ENCODE assay signal across 21 cellular contexts in the genomic region with DNA sequence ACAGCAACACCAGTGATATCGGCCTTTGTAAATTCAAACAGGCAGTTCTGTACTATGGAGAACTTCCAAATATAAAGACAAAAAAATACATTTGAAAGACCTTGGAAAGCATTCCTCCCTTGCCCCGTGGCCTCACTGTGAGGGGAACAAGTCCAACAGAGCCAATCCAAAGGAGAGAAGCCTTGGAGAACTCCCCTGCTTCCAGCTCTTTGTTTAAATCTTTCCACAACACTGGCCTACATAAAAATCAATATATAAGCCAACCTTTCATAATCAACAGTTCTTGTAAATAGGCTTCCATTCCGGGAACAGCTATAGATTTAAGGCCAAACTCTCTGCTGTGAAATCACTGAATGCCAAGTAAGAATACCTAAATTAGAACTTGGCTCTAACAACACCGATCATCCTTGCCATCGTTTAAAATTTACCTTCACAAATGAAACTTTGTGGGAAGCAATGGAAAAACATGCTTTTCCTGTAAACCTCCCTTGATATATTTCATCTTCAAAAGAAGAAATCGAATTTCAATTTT.
DNase-seq lines count a peak whose midpoint lies in the region; ATAC-seq, FAIRE-seq and TF ChIP-seq lines count a peak whose summit lies in the region.
"Had no signal": no experiment of that assay in that cellular context is flagged by ENCODE, and none has a peak within 500 bp of the region (broad histone marks: within the 10 kb centered on the region; RNA-seq: fewer than 3 reads in every experiment).

No MANE protein-coding gene starts in this region.

- no peak for TF ChIP-seq CTCF in OCI-LY7 (conservative IDR thresholded peaks at IDR 0.05; ENCODE audit: low read length)
- no peak for TF ChIP-seq CTCF in brain (conservative IDR thresholded peaks at IDR 0.05)
- TF ChIP-seq CTCF in pancreas (IDR thresholded peaks at IDR 0.05): no peak
- TF ChIP-seq CTCF in PC-9 (conservative IDR thresholded peaks at IDR 0.05): no peak

- no peak for DNase-seq in OCI-LY7 (ENCODE audit: low spot score)
- DNase-seq in pancreas: no peak
- DNase-seq in PC-9: no peak
- no peak for DNase-seq in cortex of kidney (lab: John Stamatoyannopoulos, UW)
- DNase-seq: AML-193; Caco-2; CD4-positive, alpha-beta T cell; GDM1; GM23248; HCEC 1CT had no signal

- intact Hi-C loops in OCI-LY7 (cut with micrococcal nuclease; ENCODE audit: unreplicated experiment): no loop called here
- intact Hi-C loops in pancreas (cut with DNase I): no loop called here
- intact Hi-C loops in PC-9 (cut with micrococcal nuclease; ENCODE audit: unreplicated experiment): no loop called here

- ATAC-seq in pancreas (peak in 3 of 4 donors; percentile 19 to 68 (median 62)), HG03196 (IDR thresholded peaks at IDR 0.05; ENCODE audit: unreplicated experiment) (no peak)

- no peaks in the 10 kb centered on the region for H3K9me3 ChIP-seq in OCI-LY7 (ENCODE audit: low read length)
- H3K9me3 ChIP-seq in pancreas: no peaks in the 10 kb centered on the region
- no peaks in the 10 kb centered on the region for H3K9me3 ChIP-seq in PC-9 (ENCODE audit: insufficient read depth, low read depth)
- H3K9me3 ChIP-seq: Caco-2 had no signal

- POLR2A ChIA-PET in OCI-LY7 (lab: Charles Lee) (interaction anchor here (0.6 to 1.7 kb wide), 6 partner anchors 11 to 1649 kb away, joined by 3 to 4 read pairs (median 4); no protein-coding TSS in a partner anchor), PC-9 (lab: Charles Lee; ENCODE audit: unreplicated experiment) (no interaction called here)

- 35 to 36% methylated on average over 6 of the region's 6 CpGs for WGBS in pancreas, 2 donors

- peak overlapping the region in 3 of 5 experiments; percentile 5 to 90 (median 83) for H3K27ac Mint-ChIP-seq in brain
- H3K27ac Mint-ChIP-seq: CD4-positive, alpha-beta T cell; IgD-negative memory B cell had no signal

- peaks cover 18% of the 10 kb centered on the region for H3K4me1 ChIP-seq in OCI-LY7 (ENCODE audit: insufficient read depth, low read length, poor library complexity, severe bottlenecking)
- no peaks in the 10 kb centered on the region for H3K4me1 ChIP-seq in pancreas
- H3K4me1 ChIP-seq in PC-9 (replicated peaks; ENCODE audit: insufficient read depth): no peaks in the 10 kb centered on the region

- CTCF ChIA-PET in OCI-LY7 (lab: Charles Lee; ENCODE audit: unreplicated experiment) (no interaction called here), PC-9 (lab: Charles Lee) (no interaction called here)

- H3K36me3 Mint-ChIP-seq in brain: no peaks in the 10 kb centered on the region
- H3K36me3 Mint-ChIP-seq: IgD-negative memory B cell had no signal

- H3K4me2 ChIP-seq in OCI-LY7 (ENCODE audit: low read length) (no peak overlapping the region), PC-9 (no peak overlapping the region)

- no TSS peak for BruUV-seq in OCI-LY7 (replicated peaks; lab: Mats Ljungman, UMichigan)
- no TSS peak for BruUV-seq in PC-9 (replicated peaks; lab: Mats Ljungman, UMichigan)

- H4K20me1 ChIP-seq in OCI-LY7 (ENCODE audit: insufficient read depth, low read length) (no peaks in the 10 kb centered on the region), PC-9 (ENCODE audit: insufficient read depth) (no peaks in the 10 kb centered on the region)

- FAIRE-seq in G401.6 (lab: Jason Lieb, UNC) (peak; percentile 93), pancreas (lab: Jason Lieb, UNC) (no peak)
- FAIRE-seq: A204.1, D721Med, GM12892, GM18507, H54, HTR-8/SVneo had no signal

- H3K9me2 ChIP-seq in OCI-LY7 (ENCODE audit: insufficient read depth, low read length) (no peaks in the 10 kb centered on the region), PC-9 (ENCODE audit: insufficient read depth) (no peaks in the 10 kb centered on the region)

- H3K9me3 Mint-ChIP-seq in brain: peaks cover 0 to 3% (median 0%) of the 10 kb centered on the region in 5 experiments
- H3K9me3 Mint-ChIP-seq: CD4-positive, alpha-beta T cell; IgD-negative memory B cell had no signal

- no peaks in the 10 kb centered on the region for H3K79me2 ChIP-seq in OCI-LY7 (ENCODE audit: insufficient read depth, low read depth, low read length)
- H3K79me2 ChIP-seq in PC-9 (ENCODE audit: low read depth): no peaks in the 10 kb centered on the region

- no peak overlapping the region for H3K4me3 Mint-ChIP-seq in brain
- H3K4me3 Mint-ChIP-seq: CD4-positive, alpha-beta T cell; IgD-negative memory B cell had no signal

- H3K4me1 Mint-ChIP-seq in brain: peaks cover 18% of the 10 kb centered on the region
- H3K4me1 Mint-ChIP-seq: IgD-negative memory B cell had no signal

- no peaks in the 10 kb centered on the region for H3K27me3 ChIP-seq in pancreas
- H3K27me3 ChIP-seq in PC-9 (ENCODE audit: insufficient read depth, low read depth): no peaks in the 10 kb centered on the region

- H3K36me3 ChIP-seq in OCI-LY7 (ENCODE audit: insufficient read depth, low read length): no peaks in the 10 kb centered on the region
- no peaks in the 10 kb centered on the region for H3K36me3 ChIP-seq in pancreas
- no peaks in the 10 kb centered on the region for H3K36me3 ChIP-seq in PC-9 (ENCODE audit: low read depth)

- H3K27ac ChIP-seq in OCI-LY7 (ENCODE audit: low read depth, low read length, poor library complexity, severe bottlenecking): no peak overlapping the region
- H3K27ac ChIP-seq in pancreas: no peak overlapping the region
- H3K27ac ChIP-seq in PC-9: no peak overlapping the region
- H3K27ac ChIP-seq: C4-2B, GM23248 had no signal

- H3K4me3 ChIP-seq in OCI-LY7 (ENCODE audit: low read depth, low read length, poor library complexity, severe bottlenecking): no peak overlapping the region
- H3K4me3 ChIP-seq in pancreas: no peak overlapping the region
- no peak overlapping the region for H3K4me3 ChIP-seq in PC-9
- H3K4me3 ChIP-seq: GM23248 had no signal

- H2AFZ ChIP-seq in OCI-LY7 (ENCODE audit: low read length) (peak overlapping the region; percentile 4; the same call in 1 of the 2 replicates), PC-9 (no peak overlapping the region)

- peaks cover 4% of the 10 kb centered on the region for H3K27me3 Mint-ChIP-seq in brain
- H3K27me3 Mint-ChIP-seq: CD4-positive, alpha-beta T cell; IgD-negative memory B cell had no signal

- no peaks in the 10 kb centered on the region for H3F3A ChIP-seq in PC-9 (ENCODE audit: insufficient read depth, low read depth)
